8 cellular contexts compared by ENCODE assay signal in the genomic region with DNA sequence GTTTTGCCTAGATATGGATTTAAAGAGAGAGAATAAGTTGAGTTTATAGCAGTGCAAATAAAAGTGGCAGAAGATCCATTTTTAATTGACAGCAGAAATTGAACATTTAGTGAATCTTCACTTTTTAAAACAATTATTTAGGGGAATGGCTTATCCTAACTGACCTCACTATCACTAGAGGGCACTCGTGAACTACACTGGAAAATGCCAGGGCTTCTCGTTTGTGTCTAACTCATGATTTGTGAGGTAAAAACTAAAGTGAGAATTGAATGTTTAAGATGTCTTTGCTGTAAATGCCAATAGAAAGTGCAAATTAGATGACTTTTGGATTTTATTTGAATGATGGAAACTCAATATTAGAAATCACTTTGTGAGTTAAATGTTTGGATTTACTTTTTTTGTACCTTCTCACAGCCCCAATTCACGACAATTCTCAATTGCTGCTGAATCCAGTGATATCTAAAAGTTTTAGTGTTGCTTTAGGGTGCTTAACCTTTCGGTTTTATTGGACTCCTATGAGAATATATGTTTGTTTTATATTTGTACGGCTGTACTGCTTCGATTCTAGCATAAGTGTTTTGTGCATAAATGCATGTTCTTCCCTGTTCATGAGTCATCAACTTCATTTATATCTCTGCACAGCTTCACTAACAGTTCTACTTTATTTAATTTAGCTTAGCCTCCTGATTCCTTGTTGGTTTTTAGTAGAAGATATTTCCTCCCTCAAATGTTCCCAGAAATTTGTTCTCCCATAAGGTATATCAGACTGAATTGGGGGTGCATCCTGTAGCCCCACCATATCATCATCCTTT.
DNase-seq lines count a peak whose midpoint lies in the region; ATAC-seq and TF ChIP-seq lines count a peak whose summit lies in the region.

No MANE protein-coding gene starts in this region.

- no peak overlapping the region for H3K4me3 ChIP-seq in LNCaP clone FGC (ENCODE audit: low read depth, low read length)

- DNase-seq in NCI-H510A treated with DMSO at 0.1 percent for 48 hours (lab: John Stamatoyannopoulos, UW) (peak; percentile 63), NCI-H510A (lab: John Stamatoyannopoulos, UW) (no peak), LNCaP clone FGC (ENCODE audit: low read depth) (no peak), SK-N-DZ (ENCODE audit: low spot score) (peak; percentile 65), fibroblast of the conjunctiva (ENCODE audit: low read depth) (peak; percentile 23), renal cortical epithelial cell (ENCODE audit: low read depth) (peak; percentile 41), NCI-H1092 (lab: John Stamatoyannopoulos, UW) (no peak)

- no peak for ATAC-seq in GM21526 (IDR thresholded peaks at IDR 0.05; ENCODE audit: low FRiP score, unreplicated experiment)

- TF ChIP-seq CTCF in LNCaP clone FGC (IDR thresholded peaks at IDR 0.05; ENCODE audit: control insufficient read depth, extremely low read depth, insufficient read depth), result peak; percentile 87

Comparison
In these comparisons a context has a peak if more than half of its experiments do, and no peak if none do; other contexts are left out.
1. DNase-seq: peak in NCI-H510A treated with DMSO at 0.1 percent for 48 hours (single experiment), SK-N-DZ (single experiment), fibroblast of the conjunctiva (single experiment) and renal cortical epithelial cell (single experiment); none in NCI-H510A (single experiment), LNCaP clone FGC (single experiment) and NCI-H1092 (single experiment).